ENCODE assay signal across 10 cellular contexts in genomic region chr15:37059051-37059450, GRCh38. TPM values are rescaled to one million over a fixed set of nuclear protein-coding genes. Genes with fewer than 3 reads are reported as not detected.
DNase-seq lines count a peak whose midpoint lies in the region; ATAC-seq and TF ChIP-seq lines count a peak whose summit lies in the region.
"Had no signal": no experiment of that assay in that cellular context is flagged by ENCODE, and none has a peak within 500 bp of the region (broad histone marks: within the 10 kb centered on the region; RNA-seq: fewer than 3 reads in every experiment).

No MANE protein-coding gene starts in this region.

- no peak for TF ChIP-seq EP300 in sigmoid colon (IDR thresholded peaks at IDR 0.05)

- in situ Hi-C loops in brain microvascular endothelial cell (cut with HindIII; ENCODE audit: low pct_ligation_motif_present, low sequenced_read_pairs), result no loop called here

- peak; percentile 83 for DNase-seq in HCEC 1CT
- peak; percentile 41 for DNase-seq in brain microvascular endothelial cell
- DNase-seq in left ventricle myocardium inferior, result no peak
- no peak for DNase-seq in sigmoid colon
- DNase-seq in putamen (ENCODE audit: low spot score), result no peak
- DNase-seq in NCI-H1436 treated with DMSO at 0.1 percent for 48 hours (lab: John Stamatoyannopoulos, UW), result no peak
- no peak for DNase-seq in NCI-H446 treated with DMSO at 0.1 percent for 48 hours (lab: John Stamatoyannopoulos, UW)
- DNase-seq: amygdala; stimulated activated CD4-positive, alpha-beta T cell treated with anti-CD3 and anti-CD28 coated beads, Interleukin-2, amount 100 ng/mL, for 24 hours had no signal

- H3K27me3 ChIP-seq in brain microvascular endothelial cell (replicated peaks) (no peaks in the 10 kb centered on the region), left ventricle myocardium inferior (ENCODE audit: low read depth) (no peaks in the 10 kb centered on the region), sigmoid colon (no peaks in the 10 kb centered on the region)

- no peak for TF ChIP-seq POLR2A in sigmoid colon (IDR thresholded peaks at IDR 0.05)

- H3K9me3 ChIP-seq in left ventricle myocardium inferior (replicated peaks), result no peaks in the 10 kb centered on the region
- no peaks in the 10 kb centered on the region for H3K9me3 ChIP-seq in sigmoid colon

- no peak for ATAC-seq in GM21619 (IDR thresholded peaks at IDR 0.05; ENCODE audit: unreplicated experiment)

- 14 to 45% methylated on average over 3 of the region's 3 CpGs for WGBS in sigmoid colon, 2 donors

- H3K27ac ChIP-seq in brain microvascular endothelial cell (peak overlapping the region; percentile 83), left ventricle myocardium inferior (replicated peaks) (peak overlapping the region; percentile 85), sigmoid colon (peak overlapping the region in 3 of 4 donors; percentile 28 to 59 (median 58))

- H3K36me3 ChIP-seq in brain microvascular endothelial cell (replicated peaks) (no peaks in the 10 kb centered on the region), left ventricle myocardium inferior (peaks cover 6% of the 10 kb centered on the region), sigmoid colon (peaks cover 0 to 33% (median 0%) of the 10 kb centered on the region in 4 donors)

- no peak overlapping the region for H3K4me3 ChIP-seq in brain microvascular endothelial cell (ENCODE audit: low read depth, low read length)
- no peak overlapping the region for H3K4me3 ChIP-seq in left ventricle myocardium inferior
- no peak overlapping the region for H3K4me3 ChIP-seq in sigmoid colon

- H3K4me1 ChIP-seq in left ventricle myocardium inferior (peaks cover 57% of the 10 kb centered on the region), sigmoid colon (peaks cover 0 to 63% (median 41%) of the 10 kb centered on the region in 4 donors)

- intact Hi-C loops in left ventricle myocardium inferior (cut with micrococcal nuclease), result no loop called here
- intact Hi-C loops in sigmoid colon (cut with DNase I), result no loop called here

- TF ChIP-seq CTCF in brain microvascular endothelial cell (IDR thresholded peaks at IDR 0.05; ENCODE audit: low read depth, low read length, missing control alignments) (no peak), left ventricle myocardium inferior (IDR thresholded peaks at IDR 0.05; ENCODE audit: borderline replicate concordance) (no peak), sigmoid colon (IDR thresholded peaks at IDR 0.05) (no peak)

RNA-seq across cellular contexts. Expression of gene MEIS2, which starts 41.3 kb away (rescaled TPM):
- total RNA-seq in left ventricle myocardium inferior (36.0 TPM), sigmoid colon (100 to 1,000 TPM in 1 of 4 donors, 10 to 100 TPM in 3; 76.0 to 154 (median 85.1) TPM)
- polyA plus RNA-seq in sigmoid colon, result 1 to 10 TPM; 1.4 to 8.5 (median 4.2) TPM

Comparison
In these comparisons a context has a peak if more than half of its experiments do, and no peak if none do; other contexts are left out.
1. DNase-seq: peak in HCEC 1CT (single experiment) and brain microvascular endothelial cell (single experiment); none in left ventricle myocardium inferior (single experiment), sigmoid colon (single experiment), putamen (single experiment), NCI-H1436 treated with DMSO at 0.1 percent for 48 hours (single experiment) and NCI-H446 treated with DMSO at 0.1 percent for 48 hours (single experiment).
2. Peak in every context shown above with its lines, with median percentiles within 50 percentile points of each other: H3K27ac ChIP-seq.